Comparison of ENCODE assay signal across 2 cellular contexts in the genomic region with DNA sequence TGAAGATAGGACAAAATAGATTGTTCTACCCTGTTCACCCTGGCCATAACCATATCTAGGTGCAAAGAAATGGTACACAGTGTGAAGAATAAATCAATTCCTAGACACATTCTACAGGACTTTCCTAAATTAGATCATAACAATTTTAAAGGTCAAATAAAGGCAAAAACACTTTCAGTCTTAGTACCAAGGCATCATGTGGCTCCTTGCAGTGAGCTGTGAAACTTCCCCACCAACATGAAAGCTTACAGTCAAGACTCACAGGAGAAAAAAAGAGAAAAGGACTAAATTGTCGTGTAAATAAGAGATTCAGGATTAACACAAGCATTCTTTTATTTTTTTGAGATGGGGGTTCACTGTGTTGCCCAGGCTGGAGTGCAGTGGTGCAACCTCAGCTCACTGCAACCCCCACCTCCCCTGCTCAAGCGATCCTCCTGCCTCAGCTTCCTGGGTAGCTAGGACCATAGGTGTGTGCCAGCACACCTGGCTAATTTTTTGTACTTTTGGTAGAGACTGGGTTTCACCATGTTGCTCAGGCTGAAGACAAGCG.
TF ChIP-seq lines count a peak whose summit lies in the region.

No MANE protein-coding gene starts in this region.

TF ChIP-seq in endothelial cell of umbilical vein, 7 proteins besides CTCF, POLR2A, EP300 and RAD21 (continued from another document):
- TF ChIP-seq MYC (IDR thresholded peaks at IDR 0.05; ENCODE audit: low read depth, low read length) (no peak), GATA2 (IDR thresholded peaks at IDR 0.05; ENCODE audit: insufficient read depth, insufficient read length, low read depth, low read length) (no peak)

TF ChIP-seq in HEK293T, 16 proteins besides CTCF, POLR2A, EP300 and RAD21 (continued from another document):
- no peak for TF ChIP-seq CTBP1 (IDR thresholded peaks at IDR 0.05; ENCODE audit: borderline replicate concordance)
- TF ChIP-seq BHLHE40 (IDR thresholded peaks at IDR 0.05; ENCODE audit: borderline replicate concordance) = no peak
- TF ChIP-seq FOXK2 (IDR thresholded peaks at IDR 0.05) = no peak
- TF ChIP-seq FOXM1 (IDR thresholded peaks at IDR 0.05; ENCODE audit: borderline replicate concordance) = no peak
- no peak for TF ChIP-seq LEF1 (IDR thresholded peaks at IDR 0.05; ENCODE audit: borderline replicate concordance)
- no peak for TF ChIP-seq TARDBP (IDR thresholded peaks at IDR 0.05)
- TF ChIP-seq SUZ12 (IDR thresholded peaks at IDR 0.05) = no peak
